Comparison of ENCODE assay signal across 8 cellular contexts in genomic region chr6:80105972-80106417, GRCh38. TPM values are rescaled to one million over a fixed set of nuclear protein-coding genes. Genes with fewer than 3 reads are reported as not detected.
DNase-seq lines count a peak whose midpoint lies in the region; ATAC-seq and TF ChIP-seq lines count a peak whose summit lies in the region.

No MANE protein-coding gene starts in this region.

- H3K27me3 ChIP-seq in body of pancreas (no peaks in the 10 kb centered on the region), muscle layer of duodenum (ENCODE audit: low read depth, low read length) (no peaks in the 10 kb centered on the region)

- no peaks in the 10 kb centered on the region for H3K36me3 ChIP-seq in body of pancreas (replicated peaks in 1 of 2; ENCODE audit: insufficient read depth in 1 of 2, low read depth in 2 of 2)
- no peaks in the 10 kb centered on the region for H3K36me3 ChIP-seq in muscle layer of duodenum (ENCODE audit: control insufficient read depth in 1 of 2, insufficient read depth in 2 of 2, low read length in 2 of 2)

- peak overlapping the region in 3 of 4 donors; percentile 90 to 97 (median 94) for H3K27ac ChIP-seq in body of pancreas
- H3K27ac ChIP-seq in muscle layer of duodenum (ENCODE audit: low read length) = peak overlapping the region; percentile 64

- H3K4me1 ChIP-seq in body of pancreas = peaks cover 8% of the 10 kb centered on the region
- H3K4me1 ChIP-seq in muscle layer of duodenum (ENCODE audit: control insufficient read depth in 1 of 2, insufficient read depth in 2 of 2, low read length in 2 of 2) = peaks cover 0 to 17% of the 10 kb centered on the region in 2 donors

- no peak for TF ChIP-seq POLR2A in body of pancreas (IDR thresholded peaks at IDR 0.05)

- H3K4me3 ChIP-seq in body of pancreas (no peak overlapping the region), muscle layer of duodenum (ENCODE audit: low read depth in 1 of 2, low read length in 2 of 2) (peak overlapping the region; percentile 74 to 93)

- H3K9me3 ChIP-seq in body of pancreas (no peaks in the 10 kb centered on the region), muscle layer of duodenum (ENCODE audit: control insufficient read depth in 1 of 2, low read length in 2 of 2) (no peaks in the 10 kb centered on the region)

- WGBS in body of pancreas, 2 donors = 0 to 1% methylated on average over 6 of the region's 6 CpGs

- intact Hi-C loops in body of pancreas (cut with DNase I) = no loop called here

- ATAC-seq in GM19043 (IDR thresholded peaks at IDR 0.05; ENCODE audit: low read depth, unreplicated experiment) (peak; percentile 10), HG03159 (IDR thresholded peaks at IDR 0.05; ENCODE audit: unreplicated experiment) (peak; percentile 20), body of pancreas (peak; percentile 0), HG02973 (IDR thresholded peaks at IDR 0.05; ENCODE audit: unreplicated experiment) (no peak)

- no peak for TF ChIP-seq CTCF in body of pancreas (IDR thresholded peaks at IDR 0.05)

- no peak for DNase-seq in body of pancreas
- DNase-seq in OCI-M2 (lab: John Stamatoyannopoulos, UW; ENCODE audit: unreplicated experiment) = no peak
- DNase-seq in NCI-H526 treated with DMSO at 0.1 percent for 48 hours (lab: John Stamatoyannopoulos, UW) = no peak
- DNase-seq in stimulated activated CD4-positive, alpha-beta T cell treated with anti-CD3 and anti-CD28 coated beads, Interleukin-4, amount 100 ng/mL, for 4 hours = no peak

RNA-seq across cellular contexts. Expression of gene BCKDHB, which starts 0.5 kb away (rescaled TPM):
- total RNA-seq in body of pancreas = 10 to 100 TPM; 11.5 to 14.8 TPM

Comparison
In these comparisons a context has a peak if more than half of its experiments do, and no peak if none do; other contexts are left out.
1. H3K4me3 ChIP-seq: peak in muscle layer of duodenum (2 of 2); none in body of pancreas (0 of 2).